Comparison of ENCODE assay signal across 1 cellular context in the genomic region with DNA sequence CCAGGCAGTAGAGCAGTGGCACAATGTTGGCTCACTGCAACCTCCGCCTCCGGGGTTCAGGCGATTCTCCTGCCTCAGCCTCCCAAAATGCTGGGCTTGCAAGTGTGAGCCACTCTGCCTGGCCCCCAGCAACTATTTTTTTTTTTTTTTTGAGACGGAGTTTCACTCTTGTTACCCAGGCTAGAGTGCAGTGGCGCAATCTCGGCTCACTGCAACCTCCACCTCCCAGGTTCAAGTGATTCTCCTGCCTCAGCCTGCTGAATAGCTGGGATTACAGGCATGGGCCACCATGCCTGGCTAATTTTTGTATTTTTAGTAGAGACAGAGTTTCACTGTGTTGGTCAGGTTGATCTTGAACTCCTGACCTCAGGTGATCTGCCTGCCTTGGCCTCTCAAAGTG.
TF ChIP-seq lines count a peak whose summit lies in the region.

No MANE protein-coding gene starts in this region.

TF ChIP-seq in HepG2, 621 proteins besides CTCF, POLR2A, EP300 and RAD21:
- 0 out of 2 replicates have a peak, but pooled peaks have one; percentile 34 for TF ChIP-seq CEBPG (CRISPR knock-in tag; IDR thresholded peaks at IDR 0.05)
